ENCODE assay signal across 8 cellular contexts in genomic region chr12:54216580-54217308, GRCh38. TPM values are rescaled to one million over a fixed set of nuclear protein-coding genes. Genes with fewer than 3 reads are reported as not detected.
DNase-seq lines count a peak whose midpoint lies in the region; ATAC-seq, FAIRE-seq and TF ChIP-seq lines count a peak whose summit lies in the region.

No MANE protein-coding gene starts in this region.

- H3K27me3 Mint-ChIP-seq in activated CD4-positive, alpha-beta T cell treated with anti-CD3 and anti-CD28 coated beads for 36 hours, result peaks cover 15% of the 10 kb centered on the region

- intact Hi-C loops in activated CD4-positive, alpha-beta T cell treated with anti-CD3 and anti-CD28 coated beads for 36 hours (cut with DNase I, micrococcal nuclease), result loop anchor here (1.0 to 5.0 kb wide), 4 partner anchors 61 to 143 kb away; no protein-coding TSS in a partner anchor
- intact Hi-C loops in left lung (cut with DNase I), result loop anchor here in 1 of 2 donors (10.0 kb wide), 1 partner anchor 148 kb away; the partner anchor contains the start of gene GPR84

- no peak for FAIRE-seq in D721Med (lab: Jason Lieb, UNC)

- H3K27ac ChIP-seq in left lung, result peak overlapping the region in 1 of 2 donors; percentile 28

- H3K36me3 ChIP-seq in left lung, result no peaks in the 10 kb centered on the region

- no peaks in the 10 kb centered on the region for H3K36me3 Mint-ChIP-seq in activated CD4-positive, alpha-beta T cell treated with anti-CD3 and anti-CD28 coated beads for 36 hours (ENCODE audit: low read depth)

- H3K9me3 ChIP-seq in left lung, result no peaks in the 10 kb centered on the region

- CTCF ChIA-PET in activated CD4-positive, alpha-beta T cell treated with anti-CD3 and anti-CD28 coated beads for 36 hours (lab: Charles Lee), result interaction anchor here (0.6 to 3.7 kb wide), 32 partner anchors 10 to 514 kb away, joined by 3 to 43 read pairs (median 4); partner anchors contain the start of genes COPZ1, HOXC10, HOXC5 and HOXC9

- peaks cover 6 to 95% of the 10 kb centered on the region in 2 donors for H3K27me3 ChIP-seq in left lung

- H3K4me3 ChIP-seq in choroid plexus epithelial cell (ENCODE audit: low read depth, low read length) (peak overlapping the region; percentile 52), left lung (peak overlapping the region in 1 of 2 donors; percentile 36)

- DNase-seq in D721Med (ENCODE audit: insufficient read length, low spot score), result peak; percentile 60
- DNase-seq in NCI-H524 (lab: John Stamatoyannopoulos, UW), result peak; percentile 88 to 91
- peak; percentile 85 for DNase-seq in activated CD4-positive, alpha-beta T cell treated with anti-CD3 and anti-CD28 coated beads for 36 hours
- peak; percentile 83 for DNase-seq in choroid plexus epithelial cell (ENCODE audit: low read depth)
- peak; percentile 78 to 88 for DNase-seq in left lung
- peak; percentile 72 for DNase-seq in stimulated activated CD4-positive, alpha-beta T cell treated with anti-CD3 and anti-CD28 coated beads, Interleukin-2, amount 100 ng/mL, for 4 hours (ENCODE audit: low read depth)

- POLR2A ChIA-PET in activated CD4-positive, alpha-beta T cell treated with anti-CD3 and anti-CD28 coated beads for 36 hours (lab: Charles Lee), result interaction anchor here (0.6 kb wide), 1 partner anchor 28 kb away, joined by 3 read pairs; the partner anchor contains the start of gene SMUG1

- H3K4me3 Mint-ChIP-seq in activated CD4-positive, alpha-beta T cell treated with anti-CD3 and anti-CD28 coated beads for 36 hours, result peak overlapping the region; percentile 69

- peak overlapping the region; percentile 67 for H3K27ac Mint-ChIP-seq in activated CD4-positive, alpha-beta T cell treated with anti-CD3 and anti-CD28 coated beads for 36 hours

- H3K4me1 ChIP-seq in left lung, result peaks cover 10 to 39% of the 10 kb centered on the region in 2 donors

- ATAC-seq in HG03159 (IDR thresholded peaks at IDR 0.05; ENCODE audit: unreplicated experiment), result peak; percentile 30
- peak; percentile 50 for ATAC-seq in activated CD4-positive, alpha-beta T cell treated with anti-CD3 and anti-CD28 coated beads for 36 hours
- ATAC-seq in left lung, result peak; percentile 67
- no peak for ATAC-seq in GM18870 (IDR thresholded peaks at IDR 0.05; ENCODE audit: unreplicated experiment)

- H3K9me3 Mint-ChIP-seq in activated CD4-positive, alpha-beta T cell treated with anti-CD3 and anti-CD28 coated beads for 36 hours (ENCODE audit: low read depth), result no peaks in the 10 kb centered on the region

- peaks cover 27% of the 10 kb centered on the region for H3K4me1 Mint-ChIP-seq in activated CD4-positive, alpha-beta T cell treated with anti-CD3 and anti-CD28 coated beads for 36 hours

- TF ChIP-seq CTCF in D721Med (IDR thresholded peaks at IDR 0.05; ENCODE audit: insufficient read depth, missing control alignments), result peak; percentile 82
- TF ChIP-seq CTCF in choroid plexus epithelial cell (conservative IDR thresholded peaks at IDR 0.05; ENCODE audit: low read depth, low read length), result peak; percentile 83
- TF ChIP-seq CTCF in left lung (IDR thresholded peaks at IDR 0.05), result peak; percentile 75 to 77

RNA-seq across cellular contexts. Expression of gene SMUG1, which starts 28.0 kb away (rescaled TPM):
- total RNA-seq in activated CD4-positive, alpha-beta T cell treated with anti-CD3 and anti-CD28 coated beads for 36 hours, result 10 to 100 TPM; 19.5 to 28.5 TPM
- total RNA-seq in left lung, result 10 to 100 TPM; 28.8 to 32.8 TPM
